In genomic region chr16:12341423-12341822, GRCh38 we compare ENCODE assay signal across 13 cellular contexts.
A peak's percentile ranks its signal among the peaks of the same experiment; 100 is the strongest.
DNase-seq lines count a peak whose midpoint lies in the region; FAIRE-seq and TF ChIP-seq lines count a peak whose summit lies in the region.
"Had no signal": no experiment of that assay in that cellular context is flagged by ENCODE, and none has a peak within 500 bp of the region (broad histone marks: within the 10 kb centered on the region; RNA-seq: fewer than 3 reads in every experiment).

No MANE protein-coding gene starts in this region.

- peak; percentile 10 for TF ChIP-seq CTCF in fibroblast of villous mesenchyme (IDR thresholded peaks at IDR 0.05; ENCODE audit: insufficient read depth, low read depth, low read length)

- FAIRE-seq in GM19239 (lab: Jason Lieb, UNC) = no peak

- no peak overlapping the region for H3K4me3 ChIP-seq in fibroblast of villous mesenchyme (ENCODE audit: low read depth, low read length)
- H3K4me3 ChIP-seq: right lobe of liver had no signal

- in situ Hi-C loops in SK-MEL-5 (cut with HindIII; ENCODE audit: low pct_unique_long_range_greater_than_20kb, low sequenced_read_pairs) = no loop called here

- DNase-seq in A172 (ENCODE audit: low spot score) = peak; percentile 90
- peak; percentile 83 for DNase-seq in EL
- DNase-seq in SK-MEL-5 (ENCODE audit: low read depth, low spot score) = peak; percentile 9
- DNase-seq in fibroblast of villous mesenchyme (ENCODE audit: low read depth) = peak; percentile 54
- no peak for DNase-seq in GM19239 (ENCODE audit: insufficient read length, low spot score)
- DNase-seq in NCI-H2171 (lab: John Stamatoyannopoulos, UW) = no peak
- DNase-seq in NCI-H1436 (lab: John Stamatoyannopoulos, UW) = no peak
- DNase-seq in stimulated activated CD4-positive, alpha-beta T cell treated with anti-CD3 and anti-CD28 coated beads, Interleukin-4, amount 100 ng/mL, for 4 hours = no peak
- DNase-seq: activated CD4-positive, alpha-beta T cell treated with anti-CD3 and anti-CD28 coated beads for 4 hours; activated naive CD8-positive, alpha-beta T cell treated with anti-CD3 and anti-CD28 coated beads, Interleukin-2, amount 10 ng/mL, durations not matched to agents 7 days and 5 days; CD4-positive, alpha-beta memory T cell; effector memory CD8-positive, alpha-beta T cell; right lobe of liver had no signal

Comparison
In these comparisons a context has a peak if more than half of its experiments do, and no peak if none do; other contexts are left out.
1. DNase-seq: peak in A172 (single experiment), EL (single experiment), SK-MEL-5 (single experiment) and fibroblast of villous mesenchyme (single experiment); none in GM19239 (single experiment), NCI-H2171 (single experiment), NCI-H1436 (single experiment) and stimulated activated CD4-positive, alpha-beta T cell treated with anti-CD3 and anti-CD28 coated beads, Interleukin-4, amount 100 ng/mL, for 4 hours (0 of 2).